8 cellular contexts compared by ENCODE assay signal in the genomic region with DNA sequence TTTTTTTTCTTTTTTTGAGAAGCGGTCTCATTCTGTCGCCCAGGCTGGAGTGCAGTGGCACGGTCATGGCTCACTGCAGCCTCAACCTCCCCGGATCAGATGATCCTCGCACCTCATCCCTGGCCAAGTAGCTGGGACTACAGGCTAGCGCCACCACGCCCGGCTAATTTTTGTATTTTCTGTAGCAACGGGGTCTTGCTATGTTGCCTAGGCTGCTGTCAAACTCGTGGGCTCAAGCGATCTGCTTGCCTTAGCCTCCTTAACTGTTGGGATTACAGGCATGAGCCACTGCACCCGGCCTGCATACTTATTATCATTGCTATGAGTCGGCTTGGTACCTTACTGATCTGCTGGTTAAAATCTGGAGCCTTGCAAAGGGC. TPM values are rescaled to one million over a fixed set of nuclear protein-coding genes. Genes with fewer than 3 reads are reported as not detected.
DNase-seq lines count a peak whose midpoint lies in the region; ATAC-seq and TF ChIP-seq lines count a peak whose summit lies in the region.

No MANE protein-coding gene starts in this region.

- TF ChIP-seq POLR2A in vagina (IDR thresholded peaks at IDR 0.05): no peak

- 0 out of 3 replicates have a peak, but pooled peaks have one; percentile 2 for ATAC-seq in RWPE2 (ENCODE audit: low read depth)
- peak; percentile 5 for ATAC-seq in mucosa of descending colon
- ATAC-seq in GM19467 (IDR thresholded peaks at IDR 0.05; ENCODE audit: unreplicated experiment): no peak

- H3K4me3 ChIP-seq in RWPE2 (ENCODE audit: severe bottlenecking): peak overlapping the region; percentile 56
- H3K4me3 ChIP-seq in mucosa of descending colon: peak overlapping the region; percentile 52
- peak overlapping the region; percentile 72 to 74 for H3K4me3 ChIP-seq in vagina

- H3K4me1 ChIP-seq in RWPE2 (ENCODE audit: insufficient read depth, poor library complexity, severe bottlenecking): peaks cover 20% of the 10 kb centered on the region
- peaks cover 11% of the 10 kb centered on the region for H3K4me1 ChIP-seq in mucosa of descending colon (ENCODE audit: low read depth)
- H3K4me1 ChIP-seq in vagina: peaks cover 22% of the 10 kb centered on the region

- intact Hi-C loops in mucosa of descending colon (cut with DNase I, micrococcal nuclease) (no loop called here), vagina (cut with DNase I) (loop anchor here (10.0 kb wide), 2 partner anchors 159 to 1089 kb away; no protein-coding TSS in a partner anchor)

- H3K9me3 ChIP-seq in RWPE2 (ENCODE audit: severe bottlenecking): no peaks in the 10 kb centered on the region
- H3K9me3 ChIP-seq in mucosa of descending colon: no peaks in the 10 kb centered on the region
- no peaks in the 10 kb centered on the region for H3K9me3 ChIP-seq in vagina

- TF ChIP-seq CTCF in RWPE2 (IDR thresholded peaks at IDR 0.05; ENCODE audit: poor library complexity, severe bottlenecking) (no peak), mucosa of descending colon (IDR thresholded peaks at IDR 0.05) (no peak), vagina (IDR thresholded peaks at IDR 0.05) (no peak)

- DNase-seq in activated T-cell treated with anti-CD3 and anti-CD28 coated beads, Interleukin-2, amount 50 U/mL, for 1 hour: peak; percentile 26
- no peak for DNase-seq in activated T-cell treated with anti-CD3 and anti-CD28 coated beads for 4 hours
- DNase-seq in RWPE2 (ENCODE audit: low spot score): no peak
- peak; percentile 23 for DNase-seq in dermis blood vessel endothelial cell
- peak in 1 of 3 donors; percentile 16 for DNase-seq in mucosa of descending colon
- DNase-seq in vagina (ENCODE audit: extremely low spot score in 2 of 2): no peak
- DNase-seq in superior temporal gyrus (ENCODE audit: extremely low spot score): no peak

- H3K36me3 ChIP-seq in RWPE2 (ENCODE audit: low read depth) (peaks cover 67% of the 10 kb centered on the region), mucosa of descending colon (ENCODE audit: low read depth) (no peaks in the 10 kb centered on the region), vagina (peaks cover 0 to 20% of the 10 kb centered on the region in 2 donors)

- H3K27ac ChIP-seq in RWPE2 (ENCODE audit: poor library complexity, severe bottlenecking) (peak overlapping the region; percentile 55), vagina (peak overlapping the region; percentile 61)

- no peaks in the 10 kb centered on the region for H3K27me3 ChIP-seq in RWPE2 (ENCODE audit: insufficient read depth, poor library complexity, severe bottlenecking)
- H3K27me3 ChIP-seq in vagina: no peaks in the 10 kb centered on the region

RNA-seq across cellular contexts. Expression of a gene that starts 0.8 kb away (rescaled TPM):
- total RNA-seq in dermis blood vessel endothelial cell (124 and 197 TPM in 2 replicates), mucosa of descending colon (10 to 100 TPM; 46.0 to 57.9 (median 57.8) TPM), vagina (63.8 TPM)

RNA-seq across cellular contexts. Expression of a gene that starts 30.9 kb away (rescaled TPM):
- total RNA-seq in dermis blood vessel endothelial cell (28.2 and 29.1 TPM in 2 replicates), mucosa of descending colon (10 to 100 TPM; 25.6 to 31.1 (median 25.8) TPM), vagina (35.6 TPM)

RNA-seq across cellular contexts. Expression of a gene that starts 31.5 kb away (rescaled TPM):
- total RNA-seq in dermis blood vessel endothelial cell (2.9 and 3.3 TPM in 2 replicates), mucosa of descending colon (1 to 10 TPM; 2.0 to 4.9 (median 3.3) TPM), vagina (9.3 TPM)

Comparison
In these comparisons a context has a peak if more than half of its experiments do, and no peak if none do; other contexts are left out.
1. DNase-seq: peak in activated T-cell treated with anti-CD3 and anti-CD28 coated beads, Interleukin-2, amount 50 U/mL, for 1 hour (single experiment) and dermis blood vessel endothelial cell (single experiment); none in activated T-cell treated with anti-CD3 and anti-CD28 coated beads for 4 hours (single experiment), RWPE2 (single experiment), vagina (0 of 2) and superior temporal gyrus (single experiment).
2. Peak in every context shown above with its lines, with median percentiles within 50 percentile points of each other: H3K4me3 ChIP-seq.